In genomic region chr7:50302486-50303081, GRCh38 we compare ENCODE assay signal across 15 cellular contexts.
DNase-seq lines count a peak whose midpoint lies in the region; ATAC-seq and TF ChIP-seq lines count a peak whose summit lies in the region.
"Had no signal": no experiment of that assay in that cellular context is flagged by ENCODE, and none has a peak within 500 bp of the region (broad histone marks: within the 10 kb centered on the region; RNA-seq: fewer than 3 reads in every experiment).

No MANE protein-coding gene starts in this region.

- TF ChIP-seq POLR2A in NB4 (IDR thresholded peaks at IDR 0.05; ENCODE audit: extremely low read depth, insufficient read length), result no peak

- H3K4me3 ChIP-seq in NB4 (ENCODE audit: low read depth, low read length), result no peak overlapping the region
- peak overlapping the region; percentile 59 for H3K4me3 ChIP-seq in effector memory CD4-positive, alpha-beta T cell (ENCODE audit: insufficient read depth, low read depth, low read length, poor library complexity, severe bottlenecking)
- H3K4me3 ChIP-seq: adrenal gland, MG63 had no signal

- peaks cover 38% of the 10 kb centered on the region for H3K36me3 Mint-ChIP-seq in stimulated activated effector memory CD8-positive, alpha-beta T cell treated with anti-CD3 and anti-CD28 coated beads, Interleukin-12 subunit alpha, Interleukin-12 subunit beta, amount 100 ng/mL, for 72 hours

- TF ChIP-seq CTCF in NB4 (IDR thresholded peaks at IDR 0.05; ENCODE audit: low read depth, low read length), result no peak

- peak; percentile 64 for DNase-seq in activated effector memory CD4-positive, alpha-beta T cell treated with anti-CD3 and anti-CD28 coated beads, Interleukin-2, amount 50 U/mL, for 16 hours
- no peak for DNase-seq in activated effector memory CD4-positive, alpha-beta T cell treated with Interleukin-2 at 50 U/mL for 16 hours
- DNase-seq in NB4 (ENCODE audit: low read depth) (peak; percentile 48), GM19238 (ENCODE audit: insufficient read length, low spot score) (no peak), iPS-NIHi11 (ENCODE audit: low spot score) (no peak)
- DNase-seq in effector memory CD4-positive, alpha-beta T cell, result no peak
- DNase-seq in stimulated activated effector memory CD8-positive, alpha-beta T cell treated with anti-CD3 and anti-CD28 coated beads, Interleukin-12 subunit alpha, Interleukin-12 subunit beta, amount 100 ng/mL, for 72 hours (ENCODE audit: low spot score in 2 of 2), result no peak
- DNase-seq: adrenal gland; dorsolateral prefrontal cortex; MG63; OCI-M1; stimulated activated CD4-positive, alpha-beta T cell treated with anti-CD3 and anti-CD28 coated beads, Interleukin-4, amount 100 ng/mL, for 24 hours; stimulated activated naive CD4-positive, alpha-beta T cell treated with Interleukin-2 at 50 U/mL for 16 hours had no signal

- H3K4me3 Mint-ChIP-seq in stimulated activated effector memory CD8-positive, alpha-beta T cell treated with anti-CD3 and anti-CD28 coated beads, Interleukin-12 subunit alpha, Interleukin-12 subunit beta, amount 100 ng/mL, for 72 hours, result peak overlapping the region; percentile 65

- no peak overlapping the region for H3K27ac ChIP-seq in effector memory CD4-positive, alpha-beta T cell (ENCODE audit: insufficient read depth, low read length, poor library complexity, severe bottlenecking)
- H3K27ac ChIP-seq: adrenal gland, dorsolateral prefrontal cortex had no signal

- peaks cover 19% of the 10 kb centered on the region for H3K4me1 ChIP-seq in effector memory CD4-positive, alpha-beta T cell (ENCODE audit: control insufficient read depth, insufficient read depth, low read length, poor library complexity, severe bottlenecking)
- H3K4me1 ChIP-seq: adrenal gland had no signal

- H3K27ac Mint-ChIP-seq in stimulated activated effector memory CD8-positive, alpha-beta T cell treated with anti-CD3 and anti-CD28 coated beads, Interleukin-12 subunit alpha, Interleukin-12 subunit beta, amount 100 ng/mL, for 72 hours, result peak overlapping the region; percentile 81

- no peaks in the 10 kb centered on the region for H3K9me3 Mint-ChIP-seq in stimulated activated effector memory CD8-positive, alpha-beta T cell treated with anti-CD3 and anti-CD28 coated beads, Interleukin-12 subunit alpha, Interleukin-12 subunit beta, amount 100 ng/mL, for 72 hours

- H3K4me1 Mint-ChIP-seq in stimulated activated effector memory CD8-positive, alpha-beta T cell treated with anti-CD3 and anti-CD28 coated beads, Interleukin-12 subunit alpha, Interleukin-12 subunit beta, amount 100 ng/mL, for 72 hours, result peaks cover 37% of the 10 kb centered on the region

- ATAC-seq in stimulated activated effector memory CD8-positive, alpha-beta T cell treated with anti-CD3 and anti-CD28 coated beads, Interleukin-12 subunit alpha, Interleukin-12 subunit beta, amount 100 ng/mL, for 72 hours, result no peak
- no peak for ATAC-seq in GM18858 (IDR thresholded peaks at IDR 0.05; ENCODE audit: unreplicated experiment)
- ATAC-seq: HCT116 had no signal

- H3K27me3 ChIP-seq in effector memory CD4-positive, alpha-beta T cell (replicated peaks; ENCODE audit: control insufficient read depth, insufficient read depth, low read length, poor library complexity, severe bottlenecking), result no peaks in the 10 kb centered on the region

- peaks cover 4% of the 10 kb centered on the region for H3K36me3 ChIP-seq in effector memory CD4-positive, alpha-beta T cell (ENCODE audit: control insufficient read depth, insufficient read depth, low read length)
- H3K36me3 ChIP-seq: adrenal gland, MG63 had no signal

- H3K9me3 ChIP-seq in effector memory CD4-positive, alpha-beta T cell (ENCODE audit: control insufficient read depth, low read length), result no peaks in the 10 kb centered on the region
- H3K9me3 ChIP-seq: adrenal gland, MG63 had no signal

Comparison
In these comparisons a context has a peak if more than half of its experiments do, and no peak if none do; other contexts are left out.
1. DNase-seq: peak in activated effector memory CD4-positive, alpha-beta T cell treated with anti-CD3 and anti-CD28 coated beads, Interleukin-2, amount 50 U/mL, for 16 hours (single experiment) and NB4 (single experiment); none in activated effector memory CD4-positive, alpha-beta T cell treated with Interleukin-2 at 50 U/mL for 16 hours (single experiment), effector memory CD4-positive, alpha-beta T cell (0 of 3), stimulated activated effector memory CD8-positive, alpha-beta T cell treated with anti-CD3 and anti-CD28 coated beads, Interleukin-12 subunit alpha, Interleukin-12 subunit beta, amount 100 ng/mL, for 72 hours (0 of 2), GM19238 (single experiment) and iPS-NIHi11 (single experiment).